Comparison of ENCODE assay signal across 8 cellular contexts in genomic region chr6:137870744-137871247, GRCh38. TPM values are rescaled to one million over a fixed set of nuclear protein-coding genes. Genes with fewer than 3 reads are reported as not detected.
A peak's percentile ranks its signal among the peaks of the same experiment; 100 is the strongest.
DNase-seq lines count a peak whose midpoint lies in the region; FAIRE-seq and TF ChIP-seq lines count a peak whose summit lies in the region.

No MANE protein-coding gene starts in this region.

- H3K27ac ChIP-seq in mammary epithelial cell (ENCODE audit: insufficient read depth, low read depth, low read length) (peak overlapping the region; percentile 95), ovary (peak overlapping the region in 1 of 2 donors; percentile 28)

- peaks cover 59% of the 10 kb centered on the region for H3K4me1 ChIP-seq in mammary epithelial cell (ENCODE audit: insufficient read depth, low read length)
- H3K4me1 ChIP-seq in ovary (ENCODE audit: insufficient read depth): peaks cover 13% of the 10 kb centered on the region

- H2AFZ ChIP-seq in mammary epithelial cell (ENCODE audit: low read depth, low read length): peak overlapping the region; percentile 31

- peaks cover 11% of the 10 kb centered on the region for H3K36me3 ChIP-seq in mammary epithelial cell (ENCODE audit: insufficient read depth, low read length)
- H3K36me3 ChIP-seq in ovary: no peaks in the 10 kb centered on the region

- intact Hi-C loops in mammary epithelial cell (cut with micrococcal nuclease): loop anchor here (2.0 kb wide), 2 partner anchors 22 to 236 kb away; partner anchors contain the start of gene PERP
- intact Hi-C loops in ovary (cut with DNase I): loop anchor here in 2 of 4 donors (5.0 to 10.0 kb wide), 2 partner anchors 74 to 163 kb away; no protein-coding TSS in a partner anchor

- peak overlapping the region; percentile 89 for H3K4me2 ChIP-seq in mammary epithelial cell (ENCODE audit: insufficient read depth, low read depth, low read length)

- peak overlapping the region; percentile 17 to 94 (median 36) for H3K4me3 ChIP-seq in mammary epithelial cell (replicated peaks in 1 of 3; ENCODE audit: insufficient read depth in 1 of 3, low read depth in 2 of 3, low read length in 3 of 3)
- H3K4me3 ChIP-seq in ovary: peak overlapping the region; percentile 93

- CTCF ChIA-PET in mammary epithelial cell (lab: Charles Lee; ENCODE audit: low non-redundant PET): interaction anchor here (0.6 to 1.6 kb wide), 4 partner anchors 42 to 76 kb away, joined by 3 to 5 read pairs (median 4); no protein-coding TSS in a partner anchor

- peaks cover 65% of the 10 kb centered on the region for H3K79me2 ChIP-seq in mammary epithelial cell (ENCODE audit: insufficient read depth, low read length)

- TF ChIP-seq CTCF in mammary epithelial cell (conservative IDR thresholded peaks at IDR 0.05 in 1 of 2, IDR thresholded peaks at IDR 0.05 in 1 of 2; ENCODE audit: extremely low read depth in 1 of 2, insufficient read depth in 1 of 2, low read depth in 1 of 2, low read length in 2 of 2) (peak; percentile 16 to 47), ovary (IDR thresholded peaks at IDR 0.05) (peak in 2 of 3 donors; percentile 24 to 38), D721Med (IDR thresholded peaks at IDR 0.05; ENCODE audit: insufficient read depth, missing control alignments) (no peak)

- DNase-seq in stimulated activated CD4-positive, alpha-beta T cell treated with anti-CD3 and anti-CD28 coated beads, Interleukin-4, amount 100 ng/mL, for 24 hours: peak; percentile 68
- DNase-seq in stimulated activated CD4-positive, alpha-beta T cell treated with anti-CD3 and anti-CD28 coated beads, Interleukin-12 subunit alpha, Interleukin-12 subunit beta, amount 100 ng/mL, for 4 hours: no peak
- DNase-seq in NAMALWA (ENCODE audit: low spot score): peak; percentile 46
- peak; percentile 74 for DNase-seq in mammary epithelial cell
- DNase-seq in ovary: no peak
- DNase-seq in DMS114 treated with DMSO at 0.1 percent for 48 hours (lab: John Stamatoyannopoulos, UW; ENCODE audit: unreplicated experiment): no peak
- DNase-seq in COR-L47 (lab: John Stamatoyannopoulos, UW): no peak
- no peak for DNase-seq in D721Med (ENCODE audit: insufficient read length, low spot score)

- in situ Hi-C loops in mammary epithelial cell (cut with MboI; ENCODE audit: low sequenced_read_pairs in 2 of 2): loop anchor here in 1 of 2 donors (5.0 kb wide), 1 partner anchor 72 kb away; no protein-coding TSS in a partner anchor

- TF ChIP-seq EP300 in ovary (IDR thresholded peaks at IDR 0.05): no peak

- H4K20me1 ChIP-seq in mammary epithelial cell (ENCODE audit: insufficient read depth, low read length): no peaks in the 10 kb centered on the region

- H3K9me3 ChIP-seq in mammary epithelial cell (replicated peaks; ENCODE audit: insufficient read depth, low read length): no peaks in the 10 kb centered on the region
- no peaks in the 10 kb centered on the region for H3K9me3 ChIP-seq in ovary

- WGBS in mammary epithelial cell (ENCODE audit: low coverage, missing lambda C conversion rate): 3% methylated on average over 4 of the region's 4 CpGs
- WGBS in ovary, 3 donors: 7 to 9% (median 9%) methylated on average over 4 of the region's 4 CpGs

- no peak for TF ChIP-seq POLR2A in ovary (IDR thresholded peaks at IDR 0.05)

- dilution Hi-C loops in mammary epithelial cell (cut with HindIII; ENCODE audit: low sequenced_read_pairs): loop anchor here (5.0 kb wide), 1 partner anchor 58 kb away; no protein-coding TSS in a partner anchor

- no peak for FAIRE-seq in D721Med (lab: Jason Lieb, UNC)

- H3K9ac ChIP-seq in mammary epithelial cell (ENCODE audit: insufficient read depth, low read length): peak overlapping the region; percentile 63

- H3K27me3 ChIP-seq in mammary epithelial cell (ENCODE audit: insufficient read depth, low read length) (no peaks in the 10 kb centered on the region), ovary (no peaks in the 10 kb centered on the region)

- no TSS peak for BruUV-seq in mammary epithelial cell (replicated peaks; lab: Mats Ljungman, UMichigan)

RNA-seq across cellular contexts. Expression of gene TNFAIP3, which starts 3.7 kb away (rescaled TPM):
- total RNA-seq in mammary epithelial cell (100 to 1,000 TPM in 1 of 2 donors, 1 to 10 TPM in 1; 5.2 to 117 TPM), ovary (100 to 1,000 TPM in 3 of 7 donors, 10 to 100 TPM in 4; 57.3 to 206 (median 99.5) TPM)
- polyA plus RNA-seq in mammary epithelial cell (12.2 TPM), ovary (10 to 100 TPM; 35.4 to 58.0 TPM)
- 14.5 TPM for polyA minus RNA-seq in mammary epithelial cell

Comparison
In these comparisons a context has a peak if more than half of its experiments do, and no peak if none do; other contexts are left out.
1. DNase-seq: peak in stimulated activated CD4-positive, alpha-beta T cell treated with anti-CD3 and anti-CD28 coated beads, Interleukin-4, amount 100 ng/mL, for 24 hours (single experiment), NAMALWA (single experiment) and mammary epithelial cell (single experiment); none in stimulated activated CD4-positive, alpha-beta T cell treated with anti-CD3 and anti-CD28 coated beads, Interleukin-12 subunit alpha, Interleukin-12 subunit beta, amount 100 ng/mL, for 4 hours (single experiment), ovary (0 of 5), DMS114 treated with DMSO at 0.1 percent for 48 hours (single experiment), COR-L47 (single experiment) and D721Med (single experiment).